In the genomic region with DNA sequence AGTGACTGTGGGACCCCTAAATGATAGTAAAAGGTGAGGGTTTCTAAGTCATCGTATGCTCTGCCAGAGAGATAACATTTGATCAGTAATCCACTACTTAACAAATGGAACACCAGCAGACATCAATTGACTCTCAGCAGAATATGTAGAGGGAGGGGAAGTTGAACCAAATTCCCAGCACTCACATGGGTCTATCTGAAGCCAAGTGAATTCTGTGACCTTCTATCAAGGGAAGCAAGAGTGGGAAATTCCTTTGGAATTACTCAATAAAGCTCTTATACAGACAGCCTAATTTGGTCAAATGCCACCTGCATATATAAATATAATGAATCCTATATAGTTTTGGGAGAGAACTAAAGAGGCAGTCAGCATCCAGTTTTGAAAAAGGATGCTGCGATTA, we compare ENCODE assay signal across 1 cellular context.
TF ChIP-seq lines count a peak whose summit lies in the region.

No MANE protein-coding gene starts in this region.

TF ChIP-seq in endothelial cell of umbilical vein, 7 proteins besides CTCF, POLR2A, EP300 and RAD21 (continued from another document):
- no peak for TF ChIP-seq GATA2 (IDR thresholded peaks at IDR 0.05; ENCODE audit: insufficient read depth, insufficient read length, low read depth, low read length)
- TF ChIP-seq, protein P1, sequence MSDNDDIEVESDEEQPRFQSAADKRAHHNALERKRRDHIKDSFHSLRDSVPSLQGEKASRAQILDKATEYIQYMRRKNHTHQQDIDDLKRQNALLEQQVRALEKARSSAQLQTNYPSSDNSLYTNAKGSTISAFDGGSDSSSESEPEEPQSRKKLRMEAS (IDR thresholded peaks at IDR 0.05; ENCODE audit: insufficient read depth, insufficient read length), result no peak
- TF ChIP-seq EZH2 (IDR thresholded peaks at IDR 0.05; ENCODE audit: borderline replicate concordance, low read depth, low read length, severe bottlenecking), result no peak
- TF ChIP-seq POLR2AphosphoS5 (IDR thresholded peaks at IDR 0.05; ENCODE audit: insufficient read depth, low read depth, low read length), result no peak
- TF ChIP-seq MYC (IDR thresholded peaks at IDR 0.05; ENCODE audit: low read depth, low read length), result no peak
